In genomic region chr5:77129386-77129785, GRCh38 we compare ENCODE assay signal across 8 cellular contexts. TPM values are rescaled to one million over a fixed set of nuclear protein-coding genes. Genes with fewer than 3 reads are reported as not detected.
DNase-seq lines count a peak whose midpoint lies in the region; ATAC-seq and TF ChIP-seq lines count a peak whose summit lies in the region.

No MANE protein-coding gene starts in this region.

- no peak overlapping the region for H3K4me3 ChIP-seq in MG63
- no peak overlapping the region for H3K4me3 ChIP-seq in brain microvascular endothelial cell (ENCODE audit: low read depth, low read length)
- no peak overlapping the region for H3K4me3 ChIP-seq in ovary

- intact Hi-C loops in ovary (cut with DNase I): loop anchor here in 1 of 4 donors (10.0 kb wide), 1 partner anchor 1035 kb away; no protein-coding TSS in a partner anchor

- 63 to 70% (median 65%) methylated on average over 5 of the region's 5 CpGs for WGBS in ovary, 3 donors

- no peak for TF ChIP-seq POLR2A in ovary (IDR thresholded peaks at IDR 0.05)

- ATAC-seq in GM19397 (IDR thresholded peaks at IDR 0.05; ENCODE audit: unreplicated experiment): no peak
- no peak for ATAC-seq in HG03521 (IDR thresholded peaks at IDR 0.05; ENCODE audit: unreplicated experiment)
- ATAC-seq in HG03196 (IDR thresholded peaks at IDR 0.05; ENCODE audit: unreplicated experiment): no peak

- H3K27me3 ChIP-seq in MG63: no peaks in the 10 kb centered on the region
- H3K27me3 ChIP-seq in brain microvascular endothelial cell (replicated peaks): no peaks in the 10 kb centered on the region
- no peaks in the 10 kb centered on the region for H3K27me3 ChIP-seq in ovary

- H3K36me3 ChIP-seq in MG63: no peaks in the 10 kb centered on the region
- H3K36me3 ChIP-seq in brain microvascular endothelial cell (replicated peaks): no peaks in the 10 kb centered on the region
- no peaks in the 10 kb centered on the region for H3K36me3 ChIP-seq in ovary

- in situ Hi-C loops in brain microvascular endothelial cell (cut with HindIII; ENCODE audit: low pct_ligation_motif_present, low sequenced_read_pairs): no loop called here

- no peaks in the 10 kb centered on the region for H3K4me1 ChIP-seq in ovary (ENCODE audit: insufficient read depth)

- peak; percentile 75 for TF ChIP-seq CTCF in brain microvascular endothelial cell (IDR thresholded peaks at IDR 0.05; ENCODE audit: low read depth, low read length, missing control alignments)
- TF ChIP-seq CTCF in ovary (IDR thresholded peaks at IDR 0.05): no peak

- no peaks in the 10 kb centered on the region for H3K9me3 ChIP-seq in MG63
- no peaks in the 10 kb centered on the region for H3K9me3 ChIP-seq in ovary

- H3K27ac ChIP-seq in brain microvascular endothelial cell (no peak overlapping the region), ovary (no peak overlapping the region)

- DNase-seq in NOMO-1 treated with dmso at 0.1 percent for 144 hours (lab: John Stamatoyannopoulos, UW; ENCODE audit: unreplicated experiment) (peak; percentile 9), NOMO-1 treated with DMSO at 0.1 percent for 48 hours (lab: John Stamatoyannopoulos, UW; ENCODE audit: unreplicated experiment) (no peak), MG63 (peak; percentile 48), brain microvascular endothelial cell (peak; percentile 39), ovary (peak in 3 of 5 donors; percentile 17 to 44 (median 25))

- no peak for TF ChIP-seq EP300 in ovary (IDR thresholded peaks at IDR 0.05)

RNA-seq across cellular contexts. Expression of gene ZBED3, which starts 42.3 kb away (rescaled TPM):
- total RNA-seq in MG63 (2014; rRNA removed; shearing (Covaris generic); ENCODE audit: low replicate concordance): 0.20 TPM in 1 of 2 replicates, not detected in the other
- 10 to 100 TPM in 5 of 7 donors, 1 to 10 TPM in 2; 5.7 to 19.7 (median 15.3) TPM for total RNA-seq in ovary
- 10 to 100 TPM in 1 of 2 donors, 1 to 10 TPM in 1; 4.3 to 23.9 TPM for polyA plus RNA-seq in ovary
